In the genomic region with DNA sequence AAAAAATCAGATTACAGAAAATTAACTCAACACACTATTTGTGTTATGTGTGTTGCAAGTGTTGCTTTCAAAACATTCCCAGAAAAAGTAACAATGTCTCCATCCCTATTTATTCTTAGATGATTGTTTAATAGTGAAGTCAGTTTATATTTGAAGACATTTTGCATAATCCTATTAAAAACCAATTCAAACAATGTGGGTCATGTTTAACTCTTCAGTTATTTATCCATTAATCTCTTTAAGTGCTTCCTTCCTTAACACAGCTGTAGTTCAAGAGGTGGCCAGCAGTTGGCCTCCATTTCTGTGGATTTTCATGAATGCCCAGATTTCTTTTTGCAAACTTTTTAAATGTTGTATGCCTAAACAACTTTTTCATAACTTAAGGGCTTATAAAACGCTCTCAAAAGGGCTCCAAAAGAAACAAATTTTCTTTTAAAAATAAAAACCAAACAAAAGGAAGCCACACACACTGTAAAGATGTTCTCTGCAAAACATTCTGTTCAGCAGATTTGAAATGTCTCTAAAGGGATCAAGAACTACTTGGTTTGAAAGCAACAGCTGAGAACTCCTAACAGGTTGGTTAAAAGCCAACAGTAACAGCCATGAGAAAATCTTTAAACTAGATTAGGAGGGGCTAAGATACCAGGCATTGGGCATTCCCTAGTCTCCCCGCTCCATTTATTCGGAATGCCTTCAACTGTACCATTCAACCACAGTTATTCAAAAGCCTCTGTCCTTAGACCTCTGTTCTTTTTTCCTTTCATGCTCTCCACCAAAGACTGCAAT, we compare ENCODE assay signal across 11 cellular contexts.
DNase-seq lines count a peak whose midpoint lies in the region; ATAC-seq, FAIRE-seq and TF ChIP-seq lines count a peak whose summit lies in the region.
"Had no signal": no experiment of that assay in that cellular context is flagged by ENCODE, and none has a peak within 500 bp of the region (broad histone marks: within the 10 kb centered on the region; RNA-seq: fewer than 3 reads in every experiment).

No MANE protein-coding gene starts in this region.

- H3K27me3 Mint-ChIP-seq in astrocyte (ENCODE audit: low read depth, unreplicated experiment): no peaks in the 10 kb centered on the region
- H3K27me3 Mint-ChIP-seq: activated naive CD8-positive, alpha-beta T cell had no signal

- DNase-seq in heart right ventricle: no peak
- DNase-seq in Right ventricle myocardium superior: no peak
- DNase-seq in astrocyte (ENCODE audit: low read depth): no peak
- no peak for DNase-seq in kidney epithelial cell (ENCODE audit: low read depth)
- no peak for DNase-seq in NCI-H187 treated with DMSO at 0.1 percent for 48 hours (lab: John Stamatoyannopoulos, UW)
- DNase-seq in middle frontal gyrus (ENCODE audit: extremely low spot score, low spot score): no peak
- DNase-seq: AML-193, NCI-H2107 had no signal

- no peaks in the 10 kb centered on the region for H3K9me3 Mint-ChIP-seq in astrocyte (ENCODE audit: unreplicated experiment)

- H3K4me1 ChIP-seq in heart right ventricle: peaks cover 0 to 26% (median 11%) of the 10 kb centered on the region in 9 donors
- H3K4me1 ChIP-seq in astrocyte (ENCODE audit: insufficient read depth, low read length): peaks cover 9% of the 10 kb centered on the region

- intact Hi-C loops in heart right ventricle (cut with DNase I) (no loop called here), Right ventricle myocardium superior (cut with DNase I) (no loop called here)

- peak overlapping the region in 1 of 10 donors; percentile 17 for H3K27ac ChIP-seq in heart right ventricle
- H3K27ac ChIP-seq in astrocyte (ENCODE audit: low read depth, low read length): no peak overlapping the region

- peaks cover 11% of the 10 kb centered on the region for H3K4me1 Mint-ChIP-seq in astrocyte (ENCODE audit: low read depth, unreplicated experiment)

- H3K4me3 ChIP-seq in heart right ventricle (no peak overlapping the region), astrocyte (ENCODE audit: insufficient read depth, low read depth, low read length) (no peak overlapping the region), kidney epithelial cell (ENCODE audit: low read depth, low read length) (no peak overlapping the region)

- H3K9ac ChIP-seq in astrocyte (ENCODE audit: low read length): no peak overlapping the region

- peaks cover 11% of the 10 kb centered on the region for H3K36me3 Mint-ChIP-seq in astrocyte (ENCODE audit: low read depth, unreplicated experiment)

- no peak overlapping the region for H3K27ac Mint-ChIP-seq in astrocyte (ENCODE audit: unreplicated experiment)
- H3K27ac Mint-ChIP-seq: activated naive CD8-positive, alpha-beta T cell had no signal

- 90 to 94% methylated on average over 3 of the region's 3 CpGs for WGBS in heart right ventricle, 2 donors

- H3K36me3 ChIP-seq in heart right ventricle (peaks cover 0 to 16% (median 0%) of the 10 kb centered on the region in 9 donors), astrocyte (ENCODE audit: insufficient read depth, low read length) (peaks cover 3% of the 10 kb centered on the region), kidney epithelial cell (ENCODE audit: control insufficient read depth, insufficient read depth, low read length) (no peaks in the 10 kb centered on the region)

- ATAC-seq in heart right ventricle: no peak
- no peak for ATAC-seq in Right ventricle myocardium superior (ENCODE audit: poor library complexity)
- ATAC-seq in HG03039 (IDR thresholded peaks at IDR 0.05; ENCODE audit: unreplicated experiment): no peak
- ATAC-seq in HG03025 (IDR thresholded peaks at IDR 0.05; ENCODE audit: low FRiP score, unreplicated experiment): no peak

- H3K79me2 ChIP-seq in astrocyte (ENCODE audit: insufficient read depth, low read length): no peaks in the 10 kb centered on the region

- H3K27me3 ChIP-seq in heart right ventricle (no peaks in the 10 kb centered on the region), astrocyte (ENCODE audit: insufficient read depth, low read length) (no peaks in the 10 kb centered on the region), kidney epithelial cell (ENCODE audit: control insufficient read depth, insufficient read depth, low read length) (no peaks in the 10 kb centered on the region)

- TF ChIP-seq CTCF in heart right ventricle (IDR thresholded peaks at IDR 0.05): peak in 5 of 9 donors; percentile 14 to 40 (median 26)
- TF ChIP-seq CTCF in astrocyte (IDR thresholded peaks at IDR 0.05; ENCODE audit: insufficient read depth, low read depth, low read length): peak; percentile 32
- TF ChIP-seq CTCF in kidney epithelial cell (IDR thresholded peaks at IDR 0.05; ENCODE audit: insufficient read depth, low read length, poor library complexity, severe bottlenecking): peak; percentile 30

- no peaks in the 10 kb centered on the region for H4K20me1 ChIP-seq in astrocyte (ENCODE audit: insufficient read depth, low read length)

- H3K9me3 ChIP-seq in heart right ventricle (peaks cover 0 to 9% (median 0%) of the 10 kb centered on the region in 11 donors), astrocyte (ENCODE audit: insufficient read depth, low read depth, low read length) (no peaks in the 10 kb centered on the region)

- no peak overlapping the region for H2AFZ ChIP-seq in astrocyte (ENCODE audit: low read depth, low read length)

- no peak for FAIRE-seq in astrocyte (lab: Jason Lieb, UNC)

- no peak overlapping the region for H3K4me2 ChIP-seq in astrocyte (ENCODE audit: low read length)

- no peak overlapping the region for H3K4me3 Mint-ChIP-seq in astrocyte (ENCODE audit: unreplicated experiment)
- H3K4me3 Mint-ChIP-seq: activated naive CD8-positive, alpha-beta T cell had no signal
